Comparison of ENCODE assay signal across 16 cellular contexts in the genomic region with DNA sequence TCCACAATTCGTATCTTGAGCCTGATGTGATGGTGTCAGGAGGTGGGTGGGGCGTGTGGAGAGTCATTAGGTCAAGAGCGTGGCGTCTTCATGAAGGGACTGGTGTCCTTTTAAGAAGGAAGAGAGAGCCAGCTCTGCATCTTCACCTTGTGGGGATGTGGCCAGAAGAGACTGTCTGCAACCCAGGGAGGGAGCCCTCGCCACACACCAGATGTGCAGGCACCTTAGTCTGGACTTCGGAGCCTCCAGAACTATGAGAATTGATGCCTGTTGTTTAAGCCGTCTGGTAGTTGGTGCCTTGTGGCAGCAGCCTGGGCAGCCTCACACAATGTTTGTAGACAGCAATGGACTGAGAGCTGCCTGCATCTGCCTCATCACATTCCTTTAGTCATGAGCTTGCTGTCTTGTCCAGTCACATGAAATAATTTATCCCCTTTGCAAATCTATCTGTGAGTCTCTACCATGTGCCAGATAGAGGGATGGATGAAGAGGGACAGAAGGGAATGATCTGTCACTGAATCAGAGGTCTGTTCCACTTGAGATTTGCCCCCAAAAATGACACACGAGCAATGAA.
"Had no signal": no experiment of that assay in that cellular context is flagged by ENCODE, and none has a peak within 500 bp of the region (broad histone marks: within the 10 kb centered on the region; RNA-seq: fewer than 3 reads in every experiment).

No MANE protein-coding gene starts in this region.

- ATAC-seq: activated CD4-positive, alpha-beta T cell treated with anti-CD3 and anti-CD28 coated beads for 36 hours; activated CD8-positive, alpha-beta memory T cell treated with anti-CD3 and anti-CD28 coated beads, Interleukin-2, amount 10 ng/mL, durations not matched to agents 7 days and 5 days; activated naive CD4-positive, alpha-beta T cell treated with anti-CD3 and anti-CD28 coated beads, Interleukin-2, amount 50 U/mL, for 72 hours; body of pancreas; foreskin keratinocyte; heart left ventricle had no signal

- DNase-seq: activated CD4-positive, alpha-beta memory T cell treated with anti-CD3 and anti-CD28 coated beads for 36 hours; activated CD4-positive, alpha-beta T cell treated with anti-CD3 and anti-CD28 coated beads for 36 hours; activated CD8-positive, alpha-beta memory T cell treated with anti-CD3 and anti-CD28 coated beads, Interleukin-2, amount 10 ng/mL, durations not matched to agents 7 days and 5 days; activated gamma-delta T cell; activated T-cell treated with anti-CD3 and anti-CD28 coated beads, Interleukin-2, amount 50 U/mL, for 1 hour; body of pancreas; central memory CD4-positive, alpha-beta T cell; cortex of kidney; effector CD4-positive, alpha-beta T cell; foreskin keratinocyte; heart left ventricle; immature natural killer cell; ovary; right lobe of liver; spleen had no signal
